1 cellular context compared by ENCODE assay signal in genomic region chr20:45500022-45500421, GRCh38.
TF ChIP-seq lines count a peak whose summit lies in the region.

No MANE protein-coding gene starts in this region.

TF ChIP-seq in GM23338, 12 proteins besides CTCF, POLR2A, EP300 and RAD21 (continued from another document):
- TF ChIP-seq ZNF462 (CRISPR knock-in tag; IDR thresholded peaks at IDR 0.05): no peak
- no peak for TF ChIP-seq CREB1 (CRISPR knock-in tag; IDR thresholded peaks at IDR 0.05; ENCODE audit: low read depth)
- no peak for TF ChIP-seq POLR2AphosphoS5 (IDR thresholded peaks at IDR 0.05; ENCODE audit: low read depth)
- no peak for TF ChIP-seq JUNB (IDR thresholded peaks at IDR 0.05; ENCODE audit: unreplicated experiment)
TF ChIP-seq in GM23338: peak in this region for 0.
